Comparison of ENCODE assay signal across 22 cellular contexts in genomic region chr5:43202380-43202779, GRCh38. TPM values are rescaled to one million over a fixed set of nuclear protein-coding genes. Genes with fewer than 3 reads are reported as not detected.
"Had no signal": no experiment of that assay in that cellular context is flagged by ENCODE, and none has a peak within 500 bp of the region (broad histone marks: within the 10 kb centered on the region; RNA-seq: fewer than 3 reads in every experiment).

No MANE protein-coding gene starts in this region.

- H3K9me3 ChIP-seq: gastrocnemius medialis, left lung, ovary, psoas muscle, sigmoid colon, suprapubic skin, vagina had no signal

- DNase-seq: cortex of kidney; effector memory CD8-positive, alpha-beta T cell; gastrocnemius medialis; head of caudate nucleus; left lung; mesenchymal stem cell; midbrain; naive thymus-derived CD4-positive, alpha-beta T cell; nucleus accumbens; ovary; posterior cingulate gyrus; psoas muscle; right cardiac atrium; sigmoid colon; stimulated activated CD4-positive, alpha-beta T cell treated with anti-CD3 and anti-CD28 coated beads, Interleukin-2, amount 100 ng/mL, for 24 hours; stimulated activated CD4-positive, alpha-beta T cell treated with anti-CD3 and anti-CD28 coated beads, Interleukin-4, amount 100 ng/mL, for 24 hours; trophoblast cell had no signal

- ATAC-seq: effector memory CD8-positive, alpha-beta T cell; gastrocnemius medialis; left lung; naive thymus-derived CD4-positive, alpha-beta T cell; psoas muscle; right cardiac atrium had no signal

- FAIRE-seq: keratinocyte had no signal

- H3K4me3 ChIP-seq: gastrocnemius medialis, left lung, ovary, psoas muscle, sigmoid colon, suprapubic skin, vagina had no signal

- H3K27ac ChIP-seq: gastrocnemius medialis, left lung, ovary, psoas muscle, sigmoid colon, suprapubic skin, vagina had no signal

- H3K4me1 ChIP-seq: gastrocnemius medialis, left lung, psoas muscle, sigmoid colon, suprapubic skin, vagina had no signal

- H3K36me3 ChIP-seq: gastrocnemius medialis, left lung, ovary, sigmoid colon, suprapubic skin, vagina had no signal

- H3K27me3 ChIP-seq: gastrocnemius medialis, left lung, ovary, sigmoid colon, suprapubic skin, vagina had no signal

RNA-seq across cellular contexts. Expression of gene NIM1K, which starts 10.4 kb away (rescaled TPM):
- total RNA-seq: glomerular endothelial cell, lung microvascular endothelial cell, vagina had no signal
